15 cellular contexts compared by ENCODE assay signal in genomic region chr11:113521737-113522517, GRCh38. TPM values are rescaled to one million over a fixed set of nuclear protein-coding genes. Genes with fewer than 3 reads are reported as not detected.
"Had no signal": no experiment of that assay in that cellular context is flagged by ENCODE, and none has a peak within 500 bp of the region (broad histone marks: within the 10 kb centered on the region; RNA-seq: fewer than 3 reads in every experiment).

No MANE protein-coding gene starts in this region.

- DNase-seq: activated CD4-positive, alpha-beta memory T cell treated with anti-CD3 and anti-CD28 coated beads, Interleukin-2, amount 10 ng/mL, durations not matched to agents 7 days and 5 days; activated CD4-positive, alpha-beta T cell treated with anti-CD3 and anti-CD28 coated beads for 1 hour; activated CD8-positive, alpha-beta memory T cell treated with anti-CD3 and anti-CD28 coated beads, Interleukin-2, amount 50 U/mL, for 4 hours; immature natural killer cell; left lung; sigmoid colon; stimulated activated CD4-positive, alpha-beta T cell treated with anti-CD3 and anti-CD28 coated beads, Interleukin-12 subunit alpha, Interleukin-12 subunit beta, amount 100 ng/mL, for 4 hours; stimulated activated naive CD8-positive, alpha-beta T cell treated with anti-CD3 and anti-CD28 coated beads, Interleukin-15, Interleukin-2, amounts not matched to agents 100 U/mL and 50 U/mL, for 24 hours; SW 1271; testis; upper lobe of right lung had no signal

- ATAC-seq: left lung; stimulated activated naive CD8-positive, alpha-beta T cell treated with anti-CD3 and anti-CD28 coated beads, Interleukin-15, Interleukin-2, amounts not matched to agents 100 U/mL and 50 U/mL, for 24 hours; upper lobe of right lung had no signal

- H3K4me1 ChIP-seq: ascending aorta, left lung, sigmoid colon, testis, upper lobe of right lung had no signal

- H3K9me3 ChIP-seq: ascending aorta, left lung, sigmoid colon, testis, upper lobe of right lung had no signal

- FAIRE-seq: colon had no signal

- H3K36me3 ChIP-seq: ascending aorta, cardiac muscle cell, left lung, sigmoid colon, upper lobe of right lung had no signal

- H3K27me3 ChIP-seq: ascending aorta, cardiac muscle cell, sigmoid colon, testis had no signal

- H3K4me3 ChIP-seq: ascending aorta, cardiac muscle cell, left lung, sigmoid colon, testis, upper lobe of right lung had no signal

- H3K27ac ChIP-seq: ascending aorta, cardiac muscle cell, left lung, sigmoid colon, testis, upper lobe of right lung had no signal

RNA-seq across cellular contexts. Expression of gene DRD2, which starts 46.7 kb away (rescaled TPM):
- total RNA-seq: ascending aorta, left lung, pulmonary artery endothelial cell, upper lobe of right lung had no signal
- polyA plus RNA-seq: immature natural killer cell had no signal
